1 cellular context compared by ENCODE assay signal in the genomic region with DNA sequence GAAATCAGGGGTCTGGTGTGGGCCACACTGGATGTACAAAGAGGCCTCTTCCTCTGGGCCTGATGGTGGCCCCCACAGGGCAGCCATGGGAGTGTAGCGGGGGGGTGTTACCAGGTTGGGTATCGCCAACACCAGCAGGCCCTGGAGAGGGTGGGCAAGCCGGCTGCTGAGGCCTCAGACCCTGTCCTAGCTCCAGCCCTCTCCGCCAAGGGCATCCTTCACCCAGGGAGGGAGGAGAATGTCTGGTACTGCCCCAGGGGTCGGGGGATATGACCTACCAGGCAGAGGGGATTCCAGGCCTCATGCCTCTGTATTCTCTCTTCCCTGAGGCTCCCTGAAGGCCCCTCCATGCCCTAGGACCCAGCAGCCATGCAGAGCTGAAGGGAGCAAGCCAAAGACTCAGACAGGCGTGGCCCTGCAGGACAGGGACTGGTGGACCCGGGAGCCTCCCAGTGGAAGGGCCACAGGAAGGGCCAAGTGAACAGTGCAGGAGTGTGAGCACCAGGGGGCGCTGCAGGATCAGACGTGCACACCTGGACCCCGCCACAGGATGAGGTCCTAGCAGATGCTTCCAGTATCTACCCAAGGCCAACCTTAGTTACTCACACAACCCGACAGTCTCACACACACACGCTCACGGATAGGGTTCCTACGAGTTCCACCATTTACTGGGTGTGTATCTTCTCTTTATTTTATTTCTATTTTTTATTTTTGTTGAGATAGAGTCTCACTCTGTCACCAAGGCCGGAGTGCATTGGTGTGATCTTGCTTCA.
TF ChIP-seq lines count a peak whose summit lies in the region.

No MANE protein-coding gene starts in this region.

TF ChIP-seq in HepG2, 621 proteins besides CTCF, POLR2A, EP300 and RAD21 (continued from another document and continues in another):
- peak; percentile 78; the same call in 1 of the 2 replicates for TF ChIP-seq KAT7 (CRISPR knock-in tag; IDR thresholded peaks at IDR 0.05; ENCODE audit: borderline replicate concordance)
- TF ChIP-seq RAD51 (IDR thresholded peaks at IDR 0.05; ENCODE audit: borderline replicate concordance): no peak
- TF ChIP-seq MLXIP (CRISPR knock-in tag; IDR thresholded peaks at IDR 0.05; ENCODE audit: borderline replicate concordance): no peak
- TF ChIP-seq YEATS4 (CRISPR knock-in tag; IDR thresholded peaks at IDR 0.05; ENCODE audit: borderline replicate concordance): no peak
- no peak for TF ChIP-seq ZHX1 (CRISPR knock-in tag; IDR thresholded peaks at IDR 0.05; ENCODE audit: low read depth)
- TF ChIP-seq ZFP82 (CRISPR knock-in tag; IDR thresholded peaks at IDR 0.05; ENCODE audit: borderline replicate concordance): no peak
- TF ChIP-seq MIER3 (CRISPR knock-in tag; IDR thresholded peaks at IDR 0.05; ENCODE audit: borderline replicate concordance): peak; percentile 92
- TF ChIP-seq, protein P1, sequence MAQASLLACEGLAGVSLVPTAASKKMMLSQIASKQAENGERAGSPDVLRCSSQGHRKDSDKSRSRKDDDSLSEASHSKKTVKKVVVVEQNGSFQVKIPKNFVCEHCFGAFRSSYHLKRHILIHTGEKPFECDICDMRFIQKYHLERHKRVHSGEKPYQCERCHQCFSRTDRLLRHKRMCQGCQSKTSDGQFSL (CRISPR knock-in tag; IDR thresholded peaks at IDR 0.05): no peak
- no peak for TF ChIP-seq ZSCAN30 (CRISPR knock-in tag; IDR thresholded peaks at IDR 0.05)
- TF ChIP-seq KLF11 (CRISPR knock-in tag; IDR thresholded peaks at IDR 0.05): peak; percentile 88
- peak; percentile 58; the same call in 1 of the 2 replicates for TF ChIP-seq ZNF652 (CRISPR knock-in tag; IDR thresholded peaks at IDR 0.05; ENCODE audit: borderline replicate concordance, low read depth)
- no peak for TF ChIP-seq ZNF747 (CRISPR knock-in tag; IDR thresholded peaks at IDR 0.05; ENCODE audit: borderline replicate concordance)
- no peak for TF ChIP-seq ZNF253 (CRISPR knock-in tag; IDR thresholded peaks at IDR 0.05; ENCODE audit: borderline replicate concordance)
- peak; percentile 72 for TF ChIP-seq GABPB1 (CRISPR knock-in tag; IDR thresholded peaks at IDR 0.05)
- TF ChIP-seq, protein P2, sequence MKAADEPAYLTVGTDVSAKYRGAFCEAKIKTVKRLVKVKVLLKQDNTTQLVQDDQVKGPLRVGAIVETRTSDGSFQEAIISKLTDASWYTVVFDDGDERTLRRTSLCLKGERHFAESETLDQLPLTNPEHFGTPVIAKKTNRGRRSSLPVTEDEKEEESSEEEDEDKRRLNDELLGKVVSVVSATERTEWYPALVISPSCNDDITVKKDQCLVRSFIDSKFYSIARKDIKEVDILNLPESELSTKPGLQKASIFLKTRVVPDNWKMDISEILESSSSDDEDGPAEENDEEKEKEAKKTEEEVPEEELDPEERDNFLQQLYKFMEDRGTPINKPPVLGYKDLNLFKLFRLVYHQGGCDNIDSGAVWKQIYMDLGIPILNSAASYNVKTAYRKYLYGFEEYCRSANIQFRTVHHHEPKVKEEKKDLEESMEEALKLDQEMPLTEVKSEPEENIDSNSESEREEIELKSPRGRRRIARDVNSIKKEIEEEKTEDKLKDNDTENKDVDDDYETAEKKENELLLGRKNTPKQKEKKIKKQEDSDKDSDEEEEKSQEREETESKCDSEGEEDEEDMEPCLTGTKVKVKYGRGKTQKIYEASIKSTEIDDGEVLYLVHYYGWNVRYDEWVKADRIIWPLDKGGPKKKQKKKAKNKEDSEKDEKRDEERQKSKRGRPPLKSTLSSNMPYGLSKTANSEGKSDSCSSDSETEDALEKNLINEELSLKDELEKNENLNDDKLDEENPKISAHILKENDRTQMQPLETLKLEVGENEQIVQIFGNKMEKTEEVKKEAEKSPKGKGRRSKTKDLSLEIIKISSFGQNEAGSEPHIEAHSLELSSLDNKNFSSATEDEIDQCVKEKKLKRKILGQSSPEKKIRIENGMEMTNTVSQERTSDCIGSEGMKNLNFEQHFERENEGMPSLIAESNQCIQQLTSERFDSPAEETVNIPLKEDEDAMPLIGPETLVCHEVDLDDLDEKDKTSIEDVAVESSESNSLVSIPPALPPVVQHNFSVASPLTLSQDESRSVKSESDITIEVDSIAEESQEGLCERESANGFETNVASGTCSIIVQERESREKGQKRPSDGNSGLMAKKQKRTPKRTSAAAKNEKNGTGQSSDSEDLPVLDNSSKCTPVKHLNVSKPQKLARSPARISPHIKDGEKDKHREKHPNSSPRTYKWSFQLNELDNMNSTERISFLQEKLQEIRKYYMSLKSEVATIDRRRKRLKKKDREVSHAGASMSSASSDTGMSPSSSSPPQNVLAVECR (CRISPR knock-in tag; IDR thresholded peaks at IDR 0.05; ENCODE audit: borderline replicate concordance): peak; percentile 61; the same call in 1 of the 2 replicates
- TF ChIP-seq, protein P3, sequence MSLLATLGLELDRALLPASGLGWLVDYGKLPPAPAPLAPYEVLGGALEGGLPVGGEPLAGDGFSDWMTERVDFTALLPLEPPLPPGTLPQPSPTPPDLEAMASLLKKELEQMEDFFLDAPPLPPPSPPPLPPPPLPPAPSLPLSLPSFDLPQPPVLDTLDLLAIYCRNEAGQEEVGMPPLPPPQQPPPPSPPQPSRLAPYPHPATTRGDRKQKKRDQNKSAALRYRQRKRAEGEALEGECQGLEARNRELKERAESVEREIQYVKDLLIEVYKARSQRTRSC (CRISPR knock-in tag; IDR thresholded peaks at IDR 0.05; ENCODE audit: low read depth): 0 out of 2 replicates have a peak, but pooled peaks have one; percentile 82
- peak; percentile 63; the same call in 1 of the 2 replicates for TF ChIP-seq PATZ1 (CRISPR knock-in tag; IDR thresholded peaks at IDR 0.05)
- TF ChIP-seq ATF2 (CRISPR knock-in tag; IDR thresholded peaks at IDR 0.05): peak; percentile 75; the same call in 1 of the 2 replicates
- TF ChIP-seq ZNF615 (CRISPR knock-in tag; IDR thresholded peaks at IDR 0.05; ENCODE audit: borderline replicate concordance): no peak
- no peak for TF ChIP-seq HOXA9 (CRISPR knock-in tag; IDR thresholded peaks at IDR 0.05; ENCODE audit: borderline replicate concordance)
- TF ChIP-seq ZNF772 (CRISPR knock-in tag; IDR thresholded peaks at IDR 0.05): peak; percentile 89; the same call in 1 of the 2 replicates
- no peak for TF ChIP-seq ZNF160 (CRISPR knock-in tag; IDR thresholded peaks at IDR 0.05)
- TF ChIP-seq ZNF3 (CRISPR knock-in tag; IDR thresholded peaks at IDR 0.05): no peak
- no peak for TF ChIP-seq LCORL (IDR thresholded peaks at IDR 0.05)
- peak; percentile 80; the same call in 1 of the 2 replicates for TF ChIP-seq LCORL (CRISPR knock-in tag; IDR thresholded peaks at IDR 0.05)
- TF ChIP-seq ZFP37 (CRISPR knock-in tag; IDR thresholded peaks at IDR 0.05; ENCODE audit: borderline replicate concordance): no peak
- TF ChIP-seq, protein P4, sequence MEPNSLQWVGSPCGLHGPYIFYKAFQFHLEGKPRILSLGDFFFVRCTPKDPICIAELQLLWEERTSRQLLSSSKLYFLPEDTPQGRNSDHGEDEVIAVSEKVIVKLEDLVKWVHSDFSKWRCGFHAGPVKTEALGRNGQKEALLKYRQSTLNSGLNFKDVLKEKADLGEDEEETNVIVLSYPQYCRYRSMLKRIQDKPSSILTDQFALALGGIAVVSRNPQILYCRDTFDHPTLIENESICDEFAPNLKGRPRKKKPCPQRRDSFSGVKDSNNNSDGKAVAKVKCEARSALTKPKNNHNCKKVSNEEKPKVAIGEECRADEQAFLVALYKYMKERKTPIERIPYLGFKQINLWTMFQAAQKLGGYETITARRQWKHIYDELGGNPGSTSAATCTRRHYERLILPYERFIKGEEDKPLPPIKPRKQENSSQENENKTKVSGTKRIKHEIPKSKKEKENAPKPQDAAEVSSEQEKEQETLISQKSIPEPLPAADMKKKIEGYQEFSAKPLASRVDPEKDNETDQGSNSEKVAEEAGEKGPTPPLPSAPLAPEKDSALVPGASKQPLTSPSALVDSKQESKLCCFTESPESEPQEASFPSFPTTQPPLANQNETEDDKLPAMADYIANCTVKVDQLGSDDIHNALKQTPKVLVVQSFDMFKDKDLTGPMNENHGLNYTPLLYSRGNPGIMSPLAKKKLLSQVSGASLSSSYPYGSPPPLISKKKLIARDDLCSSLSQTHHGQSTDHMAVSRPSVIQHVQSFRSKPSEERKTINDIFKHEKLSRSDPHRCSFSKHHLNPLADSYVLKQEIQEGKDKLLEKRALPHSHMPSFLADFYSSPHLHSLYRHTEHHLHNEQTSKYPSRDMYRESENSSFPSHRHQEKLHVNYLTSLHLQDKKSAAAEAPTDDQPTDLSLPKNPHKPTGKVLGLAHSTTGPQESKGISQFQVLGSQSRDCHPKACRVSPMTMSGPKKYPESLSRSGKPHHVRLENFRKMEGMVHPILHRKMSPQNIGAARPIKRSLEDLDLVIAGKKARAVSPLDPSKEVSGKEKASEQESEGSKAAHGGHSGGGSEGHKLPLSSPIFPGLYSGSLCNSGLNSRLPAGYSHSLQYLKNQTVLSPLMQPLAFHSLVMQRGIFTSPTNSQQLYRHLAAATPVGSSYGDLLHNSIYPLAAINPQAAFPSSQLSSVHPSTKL (CRISPR knock-in tag; IDR thresholded peaks at IDR 0.05): peak; percentile 74
- no peak for TF ChIP-seq ZNF572 (CRISPR knock-in tag; IDR thresholded peaks at IDR 0.05)
